In genomic region chr6:7201444-7201731, GRCh38 we compare ENCODE assay signal across 1 cellular context.
TF ChIP-seq lines count a peak whose summit lies in the region.

No MANE protein-coding gene starts in this region.

TF ChIP-seq in K562, 482 proteins besides CTCF, POLR2A, EP300 and RAD21 (continued from another document):
- TF ChIP-seq DACH1 (IDR thresholded peaks at IDR 0.05; ENCODE audit: partially characterized antibody) (no peak), TAL1 (IDR thresholded peaks at IDR 0.05) (no peak), SRSF7 (optimal IDR thresholded peaks at IDR 0.05; ENCODE audit: low read depth, low read length) (no peak), RBBP5 (IDR thresholded peaks at IDR 0.05; ENCODE audit: borderline replicate concordance, insufficient read depth, low read length, poor library complexity, severe bottlenecking) (peak; percentile 15), ZNF740 (CRISPR knock-in tag; IDR thresholded peaks at IDR 0.05) (peak; percentile 66; the same call in 1 of the 2 replicates), ZNF740 (tag; IDR thresholded peaks at IDR 0.05) (peak in 1 of 2 experiments; percentile 92; a peak in 2 of 4 replicates), NEUROD1 (IDR thresholded peaks at IDR 0.05; ENCODE audit: borderline replicate concordance, low read depth, low read length, partially characterized antibody) (no peak), GABPA (tag; conservative IDR thresholded peaks at IDR 0.05; ENCODE audit: low read depth) (0 out of 2 replicates have a peak, but pooled peaks have one; percentile 5), SREBF2 (CRISPR knock-in tag; IDR thresholded peaks at IDR 0.05) (no peak), KLF13 (tag; IDR thresholded peaks at IDR 0.05; ENCODE audit: borderline replicate concordance, low read depth) (no peak), CEBPG (CRISPR knock-in tag; IDR thresholded peaks at IDR 0.05) (no peak), CEBPG (tag; conservative IDR thresholded peaks at IDR 0.05 in 1 of 2, IDR thresholded peaks at IDR 0.05 in 1 of 2) (0 out of 4 replicates have a peak, but pooled peaks of 1 of the 2 experiments have one; percentile 16)
